In genomic region chr14:20617138-20618003, GRCh38 we compare ENCODE assay signal across 18 cellular contexts. TPM values are rescaled to one million over a fixed set of nuclear protein-coding genes. Genes with fewer than 3 reads are reported as not detected.
A peak's percentile ranks its signal among the peaks of the same experiment; 100 is the strongest.
DNase-seq lines count a peak whose midpoint lies in the region; ATAC-seq and TF ChIP-seq lines count a peak whose summit lies in the region.
"Had no signal": no experiment of that assay in that cellular context is flagged by ENCODE, and none has a peak within 500 bp of the region (broad histone marks: within the 10 kb centered on the region; RNA-seq: fewer than 3 reads in every experiment).

No MANE protein-coding gene starts in this region.

- no peaks in the 10 kb centered on the region for H3K9me2 ChIP-seq in MM.1S (replicated peaks; ENCODE audit: insufficient read depth, low read length)

- H3K9me3 Mint-ChIP-seq in activated naive CD8-positive, alpha-beta T cell treated with anti-CD3 and anti-CD28 coated beads for 36 hours: peaks cover 1% of the 10 kb centered on the region
- no peaks in the 10 kb centered on the region for H3K9me3 Mint-ChIP-seq in type B pancreatic cell
- H3K9me3 Mint-ChIP-seq: IgD-negative memory B cell, memory B cell had no signal

- H3K27ac ChIP-seq in BLaER1: no peak overlapping the region
- H3K27ac ChIP-seq in MM.1S (ENCODE audit: low read length): peak overlapping the region; percentile 6; the same call in 1 of the 2 replicates
- no peak overlapping the region for H3K27ac ChIP-seq in body of pancreas
- H3K27ac ChIP-seq: neural progenitor cell had no signal

- 68 to 71% methylated on average over 12 of the region's 12 CpGs for WGBS in body of pancreas, 2 donors

- ATAC-seq in GM18909 (IDR thresholded peaks at IDR 0.05; ENCODE audit: poor library complexity, unreplicated experiment) (peak; percentile 37), HG02763 (IDR thresholded peaks at IDR 0.05; ENCODE audit: unreplicated experiment) (peak; percentile 26), body of pancreas (no peak), GM21526 (IDR thresholded peaks at IDR 0.05; ENCODE audit: low FRiP score, unreplicated experiment) (no peak)

- TF ChIP-seq CTCF in MM.1S (IDR thresholded peaks at IDR 0.05; ENCODE audit: low read length) (no peak), body of pancreas (IDR thresholded peaks at IDR 0.05) (no peak), type B pancreatic cell (conservative IDR thresholded peaks at IDR 0.05) (no peak)

- no peak overlapping the region for H3K4me3 Mint-ChIP-seq in activated naive CD8-positive, alpha-beta T cell treated with anti-CD3 and anti-CD28 coated beads for 36 hours
- H3K4me3 Mint-ChIP-seq in type B pancreatic cell: no peak overlapping the region
- H3K4me3 Mint-ChIP-seq: memory B cell, neural progenitor cell had no signal

- intact Hi-C loops in body of pancreas (cut with DNase I): no loop called here

- peaks cover 7% of the 10 kb centered on the region for H3K27me3 Mint-ChIP-seq in activated naive CD8-positive, alpha-beta T cell treated with anti-CD3 and anti-CD28 coated beads for 36 hours
- peaks cover 19% of the 10 kb centered on the region for H3K27me3 Mint-ChIP-seq in type B pancreatic cell

- peaks cover 13% of the 10 kb centered on the region; the same call in 1 of the 2 replicates for H3F3A ChIP-seq in MM.1S (ENCODE audit: insufficient read depth, low read length)

- no peak overlapping the region for H3K27ac Mint-ChIP-seq in activated naive CD8-positive, alpha-beta T cell treated with anti-CD3 and anti-CD28 coated beads for 36 hours
- H3K27ac Mint-ChIP-seq in type B pancreatic cell: no peak overlapping the region
- H3K27ac Mint-ChIP-seq: memory B cell, neural progenitor cell had no signal

- H3K9me3 ChIP-seq in BLaER1 (no peaks in the 10 kb centered on the region), MM.1S (replicated peaks; ENCODE audit: insufficient read depth, low read length) (no peaks in the 10 kb centered on the region), body of pancreas (no peaks in the 10 kb centered on the region)

- H3K36me3 ChIP-seq in BLaER1 (no peaks in the 10 kb centered on the region), MM.1S (replicated peaks; ENCODE audit: insufficient read depth, low read length) (no peaks in the 10 kb centered on the region), body of pancreas (replicated peaks in 1 of 2; ENCODE audit: insufficient read depth in 1 of 2, low read depth in 2 of 2) (no peaks in the 10 kb centered on the region)
- H3K36me3 ChIP-seq: neural progenitor cell had no signal

- peaks cover 8% of the 10 kb centered on the region for H3K4me1 Mint-ChIP-seq in activated naive CD8-positive, alpha-beta T cell treated with anti-CD3 and anti-CD28 coated beads for 36 hours
- H3K4me1 Mint-ChIP-seq in type B pancreatic cell (ENCODE audit: unreplicated experiment): peaks cover 5% of the 10 kb centered on the region

- no peak for TF ChIP-seq POLR2A in body of pancreas (IDR thresholded peaks at IDR 0.05)

- H3K79me2 ChIP-seq in MM.1S (ENCODE audit: low read length): no peaks in the 10 kb centered on the region

- H3K4me2 ChIP-seq in BLaER1: peak overlapping the region; percentile 34
- H3K4me2 ChIP-seq in MM.1S (ENCODE audit: low read depth, low read length): peak overlapping the region; percentile 5; the same call in 1 of the 2 replicates
- H3K4me2 ChIP-seq: neural progenitor cell had no signal

- H4K20me1 ChIP-seq in BLaER1 (no peaks in the 10 kb centered on the region), MM.1S (ENCODE audit: insufficient read depth, low read length) (no peaks in the 10 kb centered on the region)

- H3K27me3 ChIP-seq in BLaER1 (peaks cover 6% of the 10 kb centered on the region), MM.1S (replicated peaks; ENCODE audit: insufficient read depth, low read length) (no peaks in the 10 kb centered on the region), body of pancreas (no peaks in the 10 kb centered on the region)

- no peak overlapping the region for H2AFZ ChIP-seq in MM.1S (ENCODE audit: low read length)
- H2AFZ ChIP-seq: neural progenitor cell had no signal

- peaks cover 33% of the 10 kb centered on the region for H3K4me1 ChIP-seq in BLaER1
- H3K4me1 ChIP-seq in MM.1S (ENCODE audit: low read length): no peaks in the 10 kb centered on the region; the same call in 1 of the 2 replicates
- peaks cover 17% of the 10 kb centered on the region for H3K4me1 ChIP-seq in body of pancreas
- H3K4me1 ChIP-seq: neural progenitor cell had no signal

- H3K4me3 ChIP-seq in BLaER1 (no peak overlapping the region), MM.1S (ENCODE audit: low read length) (no peak overlapping the region), body of pancreas (no peak overlapping the region)
- H3K4me3 ChIP-seq: neural progenitor cell had no signal

- DNase-seq in MM.1S (no peak), body of pancreas (no peak), type B pancreatic cell (ENCODE audit: extremely low spot score, unreplicated experiment) (no peak)
- DNase-seq in activated naive CD8-positive, alpha-beta T cell treated with anti-CD3 and anti-CD28 coated beads for 36 hours: no peak
- DNase-seq: activated CD4-positive, alpha-beta T cell treated with anti-CD3 and anti-CD28 coated beads, Interleukin-2, amount 50 U/mL, for 4 hours; NCI-H1105 treated with DMSO at 0.1 percent for 48 hours; Right ventricle myocardium superior; stimulated activated CD4-positive, alpha-beta T cell treated with anti-CD3 and anti-CD28 coated beads, Interleukin-4, amount 100 ng/mL, for 24 hours had no signal

- H3K36me3 Mint-ChIP-seq in activated naive CD8-positive, alpha-beta T cell treated with anti-CD3 and anti-CD28 coated beads for 36 hours: no peaks in the 10 kb centered on the region
- no peaks in the 10 kb centered on the region for H3K36me3 Mint-ChIP-seq in type B pancreatic cell
- H3K36me3 Mint-ChIP-seq: IgD-negative memory B cell, memory B cell, neural progenitor cell had no signal

- no peak overlapping the region for H3K9ac ChIP-seq in BLaER1
- no peak overlapping the region for H3K9ac ChIP-seq in MM.1S (ENCODE audit: low read length)
- H3K9ac ChIP-seq: neural progenitor cell had no signal

RNA-seq across cellular contexts. Expression of gene OR6S1, which starts 24.1 kb away (rescaled TPM):
- total RNA-seq in activated naive CD8-positive, alpha-beta T cell treated with anti-CD3 and anti-CD28 coated beads for 36 hours: not detected
- total RNA-seq in body of pancreas (not detected), type B pancreatic cell (ENCODE audit: low replicate concordance) (not detected in 2 replicates)
- total RNA-seq: A673; cerebellum; Right ventricle myocardium superior; T-helper 2 cell treated with Interferon-gamma antibody and Interleukin-4, amounts not matched to agents 100 ng/mL and 5 ng/mL, for 36 hours had no signal

RNA-seq across cellular contexts. Expression of gene RNASE12, which starts 26.2 kb away (rescaled TPM):
- total RNA-seq in activated naive CD8-positive, alpha-beta T cell treated with anti-CD3 and anti-CD28 coated beads for 36 hours: not detected
- total RNA-seq in body of pancreas (not detected), type B pancreatic cell (ENCODE audit: low replicate concordance) (not detected in 2 replicates)
- total RNA-seq: A673; cerebellum; Right ventricle myocardium superior; T-helper 2 cell treated with Interferon-gamma antibody and Interleukin-4, amounts not matched to agents 100 ng/mL and 5 ng/mL, for 36 hours had no signal

RNA-seq across cellular contexts. Expression of gene RNASE11, which starts 29.6 kb away (rescaled TPM):
- not detected for total RNA-seq in activated naive CD8-positive, alpha-beta T cell treated with anti-CD3 and anti-CD28 coated beads for 36 hours
- total RNA-seq in body of pancreas (not detected), type B pancreatic cell (ENCODE audit: low replicate concordance) (not detected in 2 replicates)
- total RNA-seq: A673; cerebellum; Right ventricle myocardium superior; T-helper 2 cell treated with Interferon-gamma antibody and Interleukin-4, amounts not matched to agents 100 ng/mL and 5 ng/mL, for 36 hours had no signal

RNA-seq across cellular contexts. Expression of gene RNASE9, which starts 56.5 kb away (rescaled TPM):
- total RNA-seq in activated naive CD8-positive, alpha-beta T cell treated with anti-CD3 and anti-CD28 coated beads for 36 hours: not detected
- total RNA-seq in body of pancreas (not detected), type B pancreatic cell (ENCODE audit: low replicate concordance) (not detected in 2 replicates)
- total RNA-seq: A673; cerebellum; Right ventricle myocardium superior; T-helper 2 cell treated with Interferon-gamma antibody and Interleukin-4, amounts not matched to agents 100 ng/mL and 5 ng/mL, for 36 hours had no signal

Comparison
In these comparisons a context has a peak if more than half of its experiments do, and no peak if none do; other contexts are left out.
1. ATAC-seq: peak in GM18909 (single experiment) and HG02763 (single experiment); none in body of pancreas (single experiment) and GM21526 (single experiment).